Comparison of ENCODE assay signal across 10 cellular contexts in the genomic region with DNA sequence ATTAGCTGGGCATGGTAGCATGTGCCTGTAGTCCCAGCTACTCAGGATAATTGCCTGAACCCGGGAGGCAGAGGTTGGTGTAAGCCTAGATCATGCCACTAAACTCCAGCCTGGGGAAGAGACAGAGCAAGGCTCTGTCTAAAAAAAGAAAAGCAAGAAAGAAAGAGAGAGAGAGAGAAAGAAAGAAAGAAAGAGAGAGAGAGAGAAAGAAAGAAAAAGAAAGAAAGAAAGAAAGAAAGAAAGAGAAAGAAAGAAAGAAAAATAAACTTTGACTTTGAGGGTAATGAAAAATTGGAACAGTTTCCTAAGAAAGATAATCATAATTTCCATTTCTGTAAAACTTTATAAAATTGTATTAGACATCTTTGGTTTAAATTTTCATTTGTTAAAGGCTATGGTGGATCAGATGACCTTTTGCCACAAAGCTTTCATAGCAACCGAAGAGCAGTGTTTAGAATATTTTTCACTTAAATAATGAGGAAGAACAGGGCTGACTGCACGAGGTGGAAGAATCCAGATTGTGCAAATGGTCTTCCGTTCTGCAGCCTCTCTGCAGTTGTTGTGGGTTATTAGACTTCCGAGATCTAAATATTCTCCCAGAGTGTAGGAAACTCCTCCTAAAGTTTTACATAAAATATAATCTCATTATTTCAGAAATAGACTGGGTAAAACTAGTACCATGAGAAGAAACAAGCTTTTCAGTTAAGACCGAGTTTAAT. TPM values are rescaled to one million over a fixed set of nuclear protein-coding genes. Genes with fewer than 3 reads are reported as not detected.
DNase-seq lines count a peak whose midpoint lies in the region; ATAC-seq and TF ChIP-seq lines count a peak whose summit lies in the region.
"Had no signal": no experiment of that assay in that cellular context is flagged by ENCODE, and none has a peak within 500 bp of the region (broad histone marks: within the 10 kb centered on the region; RNA-seq: fewer than 3 reads in every experiment).

No MANE protein-coding gene starts in this region.

- H3K27ac ChIP-seq in DOHH2 (ENCODE audit: low read depth, low read length) (peak overlapping the region; percentile 42), prostate gland (peak overlapping the region in 1 of 2 donors; percentile 85), uterus (no peak overlapping the region)

- H3K36me3 ChIP-seq in DOHH2 (ENCODE audit: control insufficient read depth, low read length) (no peaks in the 10 kb centered on the region), prostate gland (no peaks in the 10 kb centered on the region), uterus (no peaks in the 10 kb centered on the region)

- H3K79me2 ChIP-seq in DOHH2 (ENCODE audit: control insufficient read depth, low read length), result no peaks in the 10 kb centered on the region

- H3K9me2 ChIP-seq in DOHH2 (replicated peaks; ENCODE audit: control insufficient read depth, low read length), result no peaks in the 10 kb centered on the region

- H3K4me1 ChIP-seq in DOHH2 (ENCODE audit: control insufficient read depth, low read length) (peaks cover 59% of the 10 kb centered on the region), prostate gland (replicated peaks) (no peaks in the 10 kb centered on the region), uterus (no peaks in the 10 kb centered on the region)

- TF ChIP-seq POLR2A in prostate gland (IDR thresholded peaks at IDR 0.05) (no peak), uterus (IDR thresholded peaks at IDR 0.05) (no peak)

- H3K9me3 ChIP-seq in DOHH2 (ENCODE audit: control insufficient read depth, insufficient read depth, low read length) (no peaks in the 10 kb centered on the region), prostate gland (no peaks in the 10 kb centered on the region), uterus (no peaks in the 10 kb centered on the region)

- no peaks in the 10 kb centered on the region for H3K9me3 Mint-ChIP-seq in activated T-helper 2 cell treated with anti-CD3 and anti-CD28 coated beads, Interferon-gamma antibody, Interleukin-2, Interleukin-4, amounts not matched to agents 10 μg/mL and 5 μg/mL and 100 μg/mL, durations not matched to agents 14 hours and 24 hours and 36 hours
- H3K9me3 Mint-ChIP-seq in naive B cell, result no peaks in the 10 kb centered on the region

- H3K4me2 ChIP-seq in DOHH2 (ENCODE audit: low read length), result peak overlapping the region; percentile 49

- no peaks in the 10 kb centered on the region for H3K27me3 Mint-ChIP-seq in activated T-helper 2 cell treated with anti-CD3 and anti-CD28 coated beads, Interferon-gamma antibody, Interleukin-2, Interleukin-4, amounts not matched to agents 10 μg/mL and 5 μg/mL and 100 μg/mL, durations not matched to agents 14 hours and 24 hours and 36 hours (ENCODE audit: low read depth)
- H3K27me3 Mint-ChIP-seq in naive B cell, result no peaks in the 10 kb centered on the region

- H3F3A ChIP-seq in DOHH2 (ENCODE audit: control insufficient read depth, insufficient read depth), result peaks cover 10% of the 10 kb centered on the region

- peak overlapping the region; percentile 92 for H3K27ac Mint-ChIP-seq in activated T-helper 2 cell treated with anti-CD3 and anti-CD28 coated beads, Interferon-gamma antibody, Interleukin-2, Interleukin-4, amounts not matched to agents 10 μg/mL and 5 μg/mL and 100 μg/mL, durations not matched to agents 14 hours and 24 hours and 36 hours
- H3K27ac Mint-ChIP-seq in naive B cell, result peak overlapping the region in 4 of 6 donors; percentile 46 to 69 (median 55)

- H3K4me1 Mint-ChIP-seq in activated T-helper 2 cell treated with anti-CD3 and anti-CD28 coated beads, Interferon-gamma antibody, Interleukin-2, Interleukin-4, amounts not matched to agents 10 μg/mL and 5 μg/mL and 100 μg/mL, durations not matched to agents 14 hours and 24 hours and 36 hours (ENCODE audit: low read depth), result peaks cover 54% of the 10 kb centered on the region
- H3K4me1 Mint-ChIP-seq in naive B cell, result peaks cover 31 to 47% (median 35%) of the 10 kb centered on the region in 3 donors

- H3K4me3 ChIP-seq in DOHH2 (ENCODE audit: low read length), result peak overlapping the region; percentile 34; the same call in 1 of the 2 replicates
- H3K4me3 ChIP-seq in prostate gland, result no peak overlapping the region
- H3K4me3 ChIP-seq in uterus, result no peak overlapping the region

- H3K27me3 ChIP-seq in DOHH2 (ENCODE audit: control insufficient read depth, low read length) (no peaks in the 10 kb centered on the region), prostate gland (replicated peaks; ENCODE audit: insufficient read depth) (no peaks in the 10 kb centered on the region), uterus (no peaks in the 10 kb centered on the region)

- ATAC-seq in naive B cell (ENCODE audit: low read depth in 2 of 2), result peak in 1 of 2 donors; percentile 17
- ATAC-seq: Right ventricle myocardium inferior had no signal

- peak overlapping the region; percentile 69 for H3K4me3 Mint-ChIP-seq in activated T-helper 2 cell treated with anti-CD3 and anti-CD28 coated beads, Interferon-gamma antibody, Interleukin-2, Interleukin-4, amounts not matched to agents 10 μg/mL and 5 μg/mL and 100 μg/mL, durations not matched to agents 14 hours and 24 hours and 36 hours (ENCODE audit: low read depth)
- peak overlapping the region in 5 of 8 donors; percentile 22 to 64 (median 53) for H3K4me3 Mint-ChIP-seq in naive B cell

- peaks cover 19% of the 10 kb centered on the region for H3K36me3 Mint-ChIP-seq in activated T-helper 2 cell treated with anti-CD3 and anti-CD28 coated beads, Interferon-gamma antibody, Interleukin-2, Interleukin-4, amounts not matched to agents 10 μg/mL and 5 μg/mL and 100 μg/mL, durations not matched to agents 14 hours and 24 hours and 36 hours (ENCODE audit: low read depth)
- H3K36me3 Mint-ChIP-seq in naive B cell, result no peaks in the 10 kb centered on the region

- TF ChIP-seq CTCF in DOHH2 (IDR thresholded peaks at IDR 0.05; ENCODE audit: low read depth, low read length, poor library complexity, severe bottlenecking), result no peak
- TF ChIP-seq CTCF in prostate gland (IDR thresholded peaks at IDR 0.05), result no peak
- TF ChIP-seq CTCF in uterus (IDR thresholded peaks at IDR 0.05), result no peak

- intact Hi-C loops in activated T-helper 2 cell treated with anti-CD3 and anti-CD28 coated beads, Interferon-gamma antibody, Interleukin-2, Interleukin-4, amounts not matched to agents 10 μg/mL and 5 μg/mL and 100 μg/mL, durations not matched to agents 14 hours and 24 hours and 36 hours (cut with micrococcal nuclease), result no loop called here
- intact Hi-C loops in prostate gland (cut with DNase I) (no loop called here), uterus (cut with DNase I; ENCODE audit: low total_unique reads) (no loop called here)

- H4K20me1 ChIP-seq in DOHH2 (ENCODE audit: control insufficient read depth, insufficient read depth, low read depth, low read length), result no peaks in the 10 kb centered on the region

- WGBS in prostate gland, result 79% methylated on average over 6 of the region's 6 CpGs

- peak; percentile 96 for DNase-seq in Kasumi-1 (lab: John Stamatoyannopoulos, UW)
- no peak for DNase-seq in activated T-helper 2 cell treated with anti-CD3 and anti-CD28 coated beads, Interferon-gamma antibody, Interleukin-2, Interleukin-4, amounts not matched to agents 10 μg/mL and 5 μg/mL and 100 μg/mL, durations not matched to agents 14 hours and 24 hours and 36 hours (ENCODE audit: low spot score)
- DNase-seq in naive B cell, result no peak
- DNase-seq in prostate gland (ENCODE audit: low spot score), result no peak
- DNase-seq in uterus, result no peak
- DNase-seq in stimulated activated CD8-positive, alpha-beta memory T cell treated with anti-CD3 and anti-CD28 coated beads, Interleukin-4, amount 100 ng/mL, for 48 hours, result no peak
- no peak for DNase-seq in germinal center (ENCODE audit: low spot score)
- DNase-seq: NCI-H2171 treated with DMSO at 0.1 percent for 48 hours had no signal

RNA-seq across cellular contexts. Expression of gene RBM47, which starts 55.9 kb away (rescaled TPM):
- total RNA-seq in activated T-helper 2 cell treated with anti-CD3 and anti-CD28 coated beads, Interferon-gamma antibody, Interleukin-2, Interleukin-4, amounts not matched to agents 10 μg/mL and 5 μg/mL and 100 μg/mL, durations not matched to agents 14 hours and 24 hours and 36 hours, result 32.9 and 34.8 TPM in 2 replicates
- 1 to 10 TPM in 5 of 6 donors, not detected in 1; 1.3 to 1.9 (median 1.4) TPM for polyA plus RNA-seq in naive B cell (ENCODE audit: low read depth in 6 of 6)
- total RNA-seq in prostate gland (100 to 1,000 TPM; 241 to 302 TPM), uterus (10 to 100 TPM in 1 of 4 donors, 1 to 10 TPM in 3; 3.8 to 22.3 (median 6.8) TPM)

Comparison
In these comparisons a context has a peak if more than half of its experiments do, and no peak if none do; other contexts are left out.
1. DNase-seq: peak in Kasumi-1 (2 of 2); none in activated T-helper 2 cell treated with anti-CD3 and anti-CD28 coated beads, Interferon-gamma antibody, Interleukin-2, Interleukin-4, amounts not matched to agents 10 μg/mL and 5 μg/mL and 100 μg/mL, durations not matched to agents 14 hours and 24 hours and 36 hours (single experiment), naive B cell (single experiment), prostate gland (single experiment), uterus (0 of 2), stimulated activated CD8-positive, alpha-beta memory T cell treated with anti-CD3 and anti-CD28 coated beads, Interleukin-4, amount 100 ng/mL, for 48 hours (single experiment) and germinal center (single experiment).